15 cellular contexts compared by ENCODE assay signal in the genomic region with DNA sequence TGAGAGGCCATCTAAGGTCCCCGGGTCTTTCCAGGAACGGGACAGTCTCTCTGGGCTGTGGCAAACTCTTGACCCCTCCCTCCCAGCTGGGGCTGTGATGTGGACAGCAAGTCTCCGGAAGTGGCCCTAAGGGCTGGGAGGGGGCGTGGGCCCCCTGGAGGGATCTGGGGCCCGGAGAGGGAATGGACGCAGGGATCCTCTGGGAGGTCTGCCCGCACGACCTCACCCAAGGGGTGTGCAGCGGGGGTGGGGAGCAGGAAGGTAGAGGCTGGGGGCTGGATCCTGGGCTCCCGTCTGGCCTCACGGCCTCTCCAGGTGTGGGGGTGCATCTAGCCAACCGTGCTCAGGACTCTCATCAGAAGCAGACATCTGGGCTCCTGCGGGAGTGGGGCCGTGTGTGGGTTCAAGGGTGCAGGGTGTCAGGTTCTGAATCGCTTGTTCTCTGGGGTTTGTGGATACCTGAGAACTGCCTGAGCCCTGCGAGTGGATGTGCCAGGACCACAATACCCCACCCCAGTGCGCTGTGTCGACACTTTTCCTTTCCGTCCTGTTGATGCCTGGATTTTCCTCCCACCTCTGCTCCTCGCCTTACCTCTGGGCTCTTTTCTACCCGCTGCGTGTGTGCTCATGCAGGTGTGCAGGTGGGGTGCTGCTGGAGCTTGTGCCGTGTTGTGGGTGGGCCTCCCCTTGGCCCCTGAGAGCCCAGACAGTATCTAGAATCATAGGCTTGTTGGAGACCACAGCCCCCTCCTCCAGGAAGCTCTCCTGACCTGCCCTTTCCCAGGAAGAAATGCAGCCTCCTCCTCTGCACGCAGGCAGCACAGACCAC. TPM values are rescaled to one million over a fixed set of nuclear protein-coding genes. Genes with fewer than 3 reads are reported as not detected.
DNase-seq lines count a peak whose midpoint lies in the region; ATAC-seq and TF ChIP-seq lines count a peak whose summit lies in the region.
"Had no signal": no experiment of that assay in that cellular context is flagged by ENCODE, and none has a peak within 500 bp of the region (broad histone marks: within the 10 kb centered on the region; RNA-seq: fewer than 3 reads in every experiment).

No MANE protein-coding gene starts in this region.

- no peak overlapping the region for H2BK15ac ChIP-seq in mesenchymal stem cell (ENCODE audit: low read depth, poor library complexity, severe bottlenecking)

- H3K4me3 ChIP-seq in ectodermal cell (ENCODE audit: insufficient read depth, low read depth, low read length) (peak overlapping the region; percentile 49), mesenchymal stem cell (ENCODE audit: insufficient read depth in 1 of 2, low read depth in 1 of 2, low read length in 2 of 2) (peak overlapping the region; percentile 45 to 79)
- H3K4me3 ChIP-seq: PC-9 had no signal

- no peak overlapping the region for H2BK120ac ChIP-seq in mesenchymal stem cell (ENCODE audit: low read depth, low read length)

- peaks cover 27% of the 10 kb centered on the region for H3K27me3 ChIP-seq in ectodermal cell (ENCODE audit: control insufficient read depth, insufficient read depth, low read length, poor library complexity, severe bottlenecking)
- peaks cover 47 to 65% of the 10 kb centered on the region in 2 experiments for H3K27me3 ChIP-seq in mesenchymal stem cell (ENCODE audit: control insufficient read depth in 1 of 2, insufficient read depth in 1 of 2, low read length in 2 of 2)

- no peak overlapping the region for H2BK5ac ChIP-seq in mesenchymal stem cell (ENCODE audit: low read depth, low read length, poor library complexity, severe bottlenecking)

- peak overlapping the region; percentile 85 for H3K4me3 Mint-ChIP-seq in type B pancreatic cell
- H3K4me3 Mint-ChIP-seq: activated naive CD8-positive, alpha-beta T cell had no signal

- H4K91ac ChIP-seq in mesenchymal stem cell (ENCODE audit: low read length), result no peak overlapping the region

- peaks cover 33% of the 10 kb centered on the region for H3K27me3 Mint-ChIP-seq in type B pancreatic cell

- H3K18ac ChIP-seq in mesenchymal stem cell (ENCODE audit: low read depth in 1 of 2, low read length in 2 of 2), result no peak overlapping the region

- H3K27ac Mint-ChIP-seq in type B pancreatic cell, result no peak overlapping the region
- H3K27ac Mint-ChIP-seq: activated naive CD8-positive, alpha-beta T cell had no signal

- peak overlapping the region; percentile 85 for H3K9ac ChIP-seq in mesenchymal stem cell (ENCODE audit: low read length)

- no peak overlapping the region for H2BK12ac ChIP-seq in mesenchymal stem cell (ENCODE audit: low read length in 2 of 2)

- H3K4me1 Mint-ChIP-seq in type B pancreatic cell (ENCODE audit: unreplicated experiment), result peaks cover 25% of the 10 kb centered on the region

- 36 to 38% methylated on average over 24 of the region's 24 CpGs for WGBS in ectodermal cell, 2 experiments
- 38% methylated on average over 19 of the region's 24 CpGs for WGBS in mesenchymal stem cell

- H3K27ac ChIP-seq in ectodermal cell (ENCODE audit: insufficient read depth, low read depth, low read length, poor library complexity, severe bottlenecking) (no peak overlapping the region), mesenchymal stem cell (ENCODE audit: low read length, poor library complexity, severe bottlenecking) (no peak overlapping the region)
- H3K27ac ChIP-seq: PC-9 had no signal

- H3K23ac ChIP-seq in mesenchymal stem cell (ENCODE audit: low read length in 2 of 2), result no peak overlapping the region

- H3K4me2 ChIP-seq in mesenchymal stem cell (ENCODE audit: low read length, poor library complexity, severe bottlenecking), result peak overlapping the region; percentile 49
- H3K4me2 ChIP-seq: PC-9 had no signal

- H3K4me1 ChIP-seq in ectodermal cell (ENCODE audit: control insufficient read depth, insufficient read depth, low read length) (peaks cover 41% of the 10 kb centered on the region), mesenchymal stem cell (ENCODE audit: control insufficient read depth, insufficient read depth, low read depth, low read length) (peaks cover 46% of the 10 kb centered on the region)

- H2AFZ ChIP-seq in mesenchymal stem cell (ENCODE audit: low read depth, low read length), result no peak overlapping the region
- H2AFZ ChIP-seq: PC-9 had no signal

- no peak overlapping the region for H3K14ac ChIP-seq in mesenchymal stem cell (ENCODE audit: low read length in 2 of 2)

- no peak for TF ChIP-seq CTCF in type B pancreatic cell (conservative IDR thresholded peaks at IDR 0.05)

- ATAC-seq in HG03025 (IDR thresholded peaks at IDR 0.05; ENCODE audit: low FRiP score, unreplicated experiment) (no peak), HG03039 (IDR thresholded peaks at IDR 0.05; ENCODE audit: unreplicated experiment) (no peak)

- DNase-seq in NCI-H2171 treated with DMSO at 0.1 percent for 48 hours (lab: John Stamatoyannopoulos, UW), result peak; percentile 24
- no peak for DNase-seq in NCI-H2171 (lab: John Stamatoyannopoulos, UW)
- no peak for DNase-seq in mesenchymal stem cell
- DNase-seq in type B pancreatic cell (ENCODE audit: extremely low spot score, unreplicated experiment), result no peak
- DNase-seq in NCI-H69 (lab: John Stamatoyannopoulos, UW), result no peak
- DNase-seq: NCI-H2107, T-helper 9 cell had no signal

- no peaks in the 10 kb centered on the region for H3K36me3 Mint-ChIP-seq in type B pancreatic cell
- H3K36me3 Mint-ChIP-seq: activated naive CD8-positive, alpha-beta T cell had no signal

- H4K8ac ChIP-seq in mesenchymal stem cell (ENCODE audit: low read length), result no peak overlapping the region

- H2AK5ac ChIP-seq in mesenchymal stem cell (ENCODE audit: low read length, severe bottlenecking), result no peak overlapping the region

- no peaks in the 10 kb centered on the region for H3K9me3 Mint-ChIP-seq in type B pancreatic cell

- H3K4ac ChIP-seq in mesenchymal stem cell (ENCODE audit: low read depth in 1 of 2, low read length in 2 of 2), result no peak overlapping the region

- H3K36me3 ChIP-seq in ectodermal cell (ENCODE audit: control insufficient read depth, insufficient read depth, low read length) (no peaks in the 10 kb centered on the region), mesenchymal stem cell (ENCODE audit: control insufficient read depth in 1 of 2, insufficient read depth in 2 of 2, low read depth in 1 of 2, low read length in 2 of 2) (no peaks in the 10 kb centered on the region)

- no peaks in the 10 kb centered on the region for H3K79me1 ChIP-seq in mesenchymal stem cell (replicated peaks; ENCODE audit: low read length, poor library complexity, severe bottlenecking)

- H3K9me3 ChIP-seq in ectodermal cell (ENCODE audit: control insufficient read depth, low read length), result no peaks in the 10 kb centered on the region
- no peaks in the 10 kb centered on the region for H3K9me3 ChIP-seq in mesenchymal stem cell (ENCODE audit: control insufficient read depth, low read length)

RNA-seq across cellular contexts. Expression of gene CPZ, which starts 0.9 kb away (rescaled TPM):
- polyA plus RNA-seq in ectodermal cell (2013, experiment 1 of 4), result 15.8 TPM
- polyA plus RNA-seq in ectodermal cell (2013, experiment 2 of 4), result 14.4 TPM
- polyA plus RNA-seq in ectodermal cell (2013, experiment 3 of 4), result 10.6 TPM
- 10.7 TPM for polyA plus RNA-seq in ectodermal cell (2013, experiment 4 of 4)
- 10.1 TPM for polyA plus RNA-seq in mesenchymal stem cell (2013, experiment 1 of 2)
- 10.8 TPM for polyA plus RNA-seq in mesenchymal stem cell (2013, experiment 2 of 2)
- 4.9 and 12.6 TPM in 2 replicates for total RNA-seq in type B pancreatic cell (ENCODE audit: low replicate concordance)
- total RNA-seq: dermis blood vessel endothelial cell had no signal

RNA-seq across cellular contexts. Expression of gene GPR78, which starts 13.3 kb away (rescaled TPM):
- 0.28 TPM for polyA plus RNA-seq in ectodermal cell (2013, experiment 1 of 4)
- 0.43 TPM for polyA plus RNA-seq in ectodermal cell (2013, experiment 2 of 4)
- 0.27 TPM for polyA plus RNA-seq in ectodermal cell (2013, experiment 3 of 4)
- 0.45 TPM for polyA plus RNA-seq in ectodermal cell (2013, experiment 4 of 4)
- 0.04 TPM for polyA plus RNA-seq in mesenchymal stem cell (2013, experiment 1 of 2)
- polyA plus RNA-seq in mesenchymal stem cell (2013, experiment 2 of 2), result 0.12 TPM
- 0.97 and 4.9 TPM in 2 replicates for total RNA-seq in type B pancreatic cell (ENCODE audit: low replicate concordance)
- total RNA-seq: dermis blood vessel endothelial cell, mesenteric fat pad, renal cortical epithelial cell had no signal
